ENCODE assay signal across 15 cellular contexts in genomic region chr18:49961271-49961670, GRCh38.
"Had no signal": no experiment of that assay in that cellular context is flagged by ENCODE, and none has a peak within 500 bp of the region (broad histone marks: within the 10 kb centered on the region; RNA-seq: fewer than 3 reads in every experiment).

No MANE protein-coding gene starts in this region.

- H3K9me3 Mint-ChIP-seq: activated T-cell treated with anti-CD3 and anti-CD28 coated beads, Interleukin-2, amount 50 U/mL, for 24 hours; nephron; stimulated activated memory B cell treated with anti-CD40 and anti-IgM and Interleukin-4, amounts not matched to agents 10 μg/mL and 1 μg/mL and 100 μg/mL, for 72 hours had no signal

- H3K36me3 Mint-ChIP-seq: stimulated activated memory B cell treated with anti-CD40 and anti-IgM and Interleukin-4, amounts not matched to agents 10 μg/mL and 1 μg/mL and 100 μg/mL, for 72 hours had no signal

- H3K27ac Mint-ChIP-seq: activated T-cell treated with anti-CD3 and anti-CD28 coated beads, Interleukin-2, amount 50 U/mL, for 24 hours; stimulated activated memory B cell treated with anti-CD40 and anti-IgM and Interleukin-4, amounts not matched to agents 10 μg/mL and 1 μg/mL and 100 μg/mL, for 72 hours had no signal

- ATAC-seq: body of pancreas; foreskin keratinocyte; left colon; lower lobe of right lung; sciatic nerve; stimulated activated memory B cell treated with anti-CD40 and anti-IgM and Interleukin-4, amounts not matched to agents 10 μg/mL and 1 μg/mL and 100 μg/mL, for 72 hours; upper lobe of right lung had no signal

- DNase-seq: activated CD4-positive, alpha-beta T cell treated with anti-CD3 and anti-CD28 coated beads, Interleukin-2, amount 50 U/mL, for 48 hours; activated CD4-positive, CD25-positive, alpha-beta regulatory T cell; activated T-cell treated with anti-CD3 and anti-CD28 coated beads, Interleukin-2, amount 50 U/mL, for 24 hours; body of pancreas; dorsolateral prefrontal cortex; foreskin keratinocyte; left colon; lower lobe of right lung; nucleus accumbens; stimulated activated CD4-positive, alpha-beta T cell treated with anti-CD3 and anti-CD28 coated beads, Interleukin-4, amount 100 ng/mL, for 4 hours; T-helper 9 cell; upper lobe of right lung had no signal

- H3K4me3 Mint-ChIP-seq: activated T-cell treated with anti-CD3 and anti-CD28 coated beads, Interleukin-2, amount 50 U/mL, for 24 hours; nephron; stimulated activated memory B cell treated with anti-CD40 and anti-IgM and Interleukin-4, amounts not matched to agents 10 μg/mL and 1 μg/mL and 100 μg/mL, for 72 hours had no signal
